Comparison of ENCODE assay signal across 2 cellular contexts in the genomic region with DNA sequence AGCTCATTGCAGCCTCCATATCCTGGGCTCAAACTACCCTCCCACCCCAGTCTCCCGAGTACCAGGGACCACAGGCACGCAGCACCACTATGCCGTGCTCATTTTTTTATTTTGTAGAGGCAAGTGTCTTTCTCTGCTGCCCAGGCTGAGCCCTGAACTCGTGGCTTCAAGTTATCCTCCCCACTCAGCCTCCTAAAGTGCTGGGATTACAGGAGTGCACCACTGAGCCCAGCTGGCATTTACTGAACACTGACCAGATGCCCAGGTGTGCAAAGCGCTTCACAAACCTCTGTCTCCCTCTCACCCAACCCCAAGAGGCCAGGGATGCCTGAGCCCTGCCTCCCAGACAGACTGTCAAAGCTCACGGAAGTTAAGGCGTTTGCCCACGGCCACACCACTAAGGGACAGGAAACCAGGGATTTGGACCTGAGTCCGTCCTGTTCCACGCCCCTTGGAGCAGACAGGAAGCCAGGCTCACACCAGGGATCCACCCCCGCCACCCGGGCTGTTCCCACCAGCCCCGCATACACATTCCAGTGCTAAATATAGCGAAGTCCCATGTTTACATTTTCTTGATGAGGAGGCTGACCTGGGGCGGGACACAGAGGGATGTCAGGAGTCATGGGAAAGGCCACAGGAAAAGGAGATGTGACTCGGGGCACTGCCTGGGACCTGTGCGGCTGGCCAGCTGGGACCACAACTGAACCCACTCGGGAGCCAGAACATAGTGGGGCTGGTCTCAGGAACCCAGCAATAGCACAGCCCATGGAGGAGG.
TF ChIP-seq lines count a peak whose summit lies in the region.

No MANE protein-coding gene starts in this region.

TF ChIP-seq in HCT116, 20 proteins besides CTCF, POLR2A, EP300 and RAD21:
- TF ChIP-seq CBX3 (IDR thresholded peaks at IDR 0.05; ENCODE audit: low read depth) = no peak
- no peak for TF ChIP-seq POLR2AphosphoS5 (IDR thresholded peaks at IDR 0.05; ENCODE audit: low read depth, low read length)
- TF ChIP-seq ATF3 (IDR thresholded peaks at IDR 0.05) = no peak
- TF ChIP-seq EZH2phosphoT487 (IDR thresholded peaks at IDR 0.05; ENCODE audit: borderline replicate concordance) = no peak
- TF ChIP-seq EGR1 (IDR thresholded peaks at IDR 0.05; ENCODE audit: low read depth) = no peak
- TF ChIP-seq SP1 (IDR thresholded peaks at IDR 0.05; ENCODE audit: low read depth) = no peak
- TF ChIP-seq SRF (IDR thresholded peaks at IDR 0.05; ENCODE audit: low read depth) = no peak
- TF ChIP-seq ELF1 (IDR thresholded peaks at IDR 0.05; ENCODE audit: borderline replicate concordance, low read depth) = no peak
- no peak for TF ChIP-seq SIN3A (IDR thresholded peaks at IDR 0.05; ENCODE audit: low read depth)
- no peak for TF ChIP-seq ZFX (IDR thresholded peaks at IDR 0.05)

TF ChIP-seq in K562, 482 proteins besides CTCF, POLR2A, EP300 and RAD21:
- TF ChIP-seq ZNF121 (CRISPR knock-in tag; conservative IDR thresholded peaks at IDR 0.05) (peak; percentile 23; the same call in 1 of the 2 replicates), NR0B1 (IDR thresholded peaks at IDR 0.05; ENCODE audit: partially characterized antibody) (no peak)
